ENCODE assay signal across 13 cellular contexts in genomic region chr17:9181640-9182039, GRCh38.
"Had no signal": no experiment of that assay in that cellular context is flagged by ENCODE, and none has a peak within 500 bp of the region (broad histone marks: within the 10 kb centered on the region; RNA-seq: fewer than 3 reads in every experiment).

No MANE protein-coding gene starts in this region.

- H3K4me1 ChIP-seq: foreskin keratinocyte had no signal

- H3K27ac ChIP-seq: foreskin keratinocyte, left ventricle myocardium inferior had no signal

- DNase-seq: activated CD4-positive, alpha-beta memory T cell treated with anti-CD3 and anti-CD28 coated beads for 36 hours; activated CD8-positive, alpha-beta memory T cell treated with anti-CD3 and anti-CD28 coated beads, Interleukin-2, amount 10 ng/mL, durations not matched to agents 7 days and 5 days; activated naive CD4-positive, alpha-beta T cell treated with anti-CD3 and anti-CD28 coated beads, Interleukin-2, amount 10 ng/mL, durations not matched to agents 7 days and 5 days; activated T-cell treated with anti-CD3 and anti-CD28 coated beads, Interleukin-2, amount 50 U/mL, for 1 hour; effector memory CD4-positive, alpha-beta T cell; glutamatergic neuron; left ventricle myocardium inferior; stimulated activated naive CD8-positive, alpha-beta T cell treated with anti-CD3 and anti-CD28 coated beads, Interleukin-15, amount 100 ng/mL, for 72 hours had no signal

- H3K4me1 Mint-ChIP-seq: activated CD8-positive, alpha-beta memory T cell treated with anti-CD3 and anti-CD28 coated beads, Interleukin-2, amount 10 ng/mL, durations not matched to agents 7 days and 5 days; activated naive CD4-positive, alpha-beta T cell treated with anti-CD3 and anti-CD28 coated beads, Interleukin-2, amount 10 ng/mL, durations not matched to agents 7 days and 5 days; stimulated activated naive CD8-positive, alpha-beta T cell treated with anti-CD3 and anti-CD28 coated beads, Interleukin-15, amount 100 ng/mL, for 72 hours had no signal

- ATAC-seq: activated CD8-positive, alpha-beta memory T cell treated with anti-CD3 and anti-CD28 coated beads, Interleukin-2, amount 10 ng/mL, durations not matched to agents 7 days and 5 days; foreskin keratinocyte; sciatic nerve; stimulated activated naive CD8-positive, alpha-beta T cell treated with anti-CD3 and anti-CD28 coated beads, Interleukin-15, amount 100 ng/mL, for 72 hours had no signal

- H3K9me3 ChIP-seq: left ventricle myocardium inferior had no signal

- H3K4me3 Mint-ChIP-seq: activated CD4-positive, alpha-beta memory T cell treated with anti-CD3 and anti-CD28 coated beads for 36 hours; activated CD8-positive, alpha-beta memory T cell treated with anti-CD3 and anti-CD28 coated beads, Interleukin-2, amount 10 ng/mL, durations not matched to agents 7 days and 5 days; activated naive CD4-positive, alpha-beta T cell treated with anti-CD3 and anti-CD28 coated beads, Interleukin-2, amount 10 ng/mL, durations not matched to agents 7 days and 5 days; dendritic cell treated with granulocyte-macrophage colony-stimulating factor and Interleukin-4, amounts not matched to agents 40 ng/mL and 50 ng/mL, for 4 days; nephron; stimulated activated naive CD8-positive, alpha-beta T cell treated with anti-CD3 and anti-CD28 coated beads, Interleukin-15, amount 100 ng/mL, for 72 hours; type B pancreatic cell had no signal

- H3K4me3 ChIP-seq: left ventricle myocardium inferior had no signal

- H3K9me3 Mint-ChIP-seq: activated CD4-positive, alpha-beta memory T cell treated with anti-CD3 and anti-CD28 coated beads for 36 hours; activated naive CD4-positive, alpha-beta T cell treated with anti-CD3 and anti-CD28 coated beads, Interleukin-2, amount 10 ng/mL, durations not matched to agents 7 days and 5 days; dendritic cell treated with granulocyte-macrophage colony-stimulating factor and Interleukin-4, amounts not matched to agents 40 ng/mL and 50 ng/mL, for 4 days; nephron; stimulated activated naive CD8-positive, alpha-beta T cell treated with anti-CD3 and anti-CD28 coated beads, Interleukin-15, amount 100 ng/mL, for 72 hours; type B pancreatic cell had no signal

- H3K36me3 ChIP-seq: left ventricle myocardium inferior had no signal

- H3K27ac Mint-ChIP-seq: activated CD4-positive, alpha-beta memory T cell treated with anti-CD3 and anti-CD28 coated beads for 36 hours; activated CD8-positive, alpha-beta memory T cell treated with anti-CD3 and anti-CD28 coated beads, Interleukin-2, amount 10 ng/mL, durations not matched to agents 7 days and 5 days; activated naive CD4-positive, alpha-beta T cell treated with anti-CD3 and anti-CD28 coated beads, Interleukin-2, amount 10 ng/mL, durations not matched to agents 7 days and 5 days; dendritic cell treated with granulocyte-macrophage colony-stimulating factor and Interleukin-4, amounts not matched to agents 40 ng/mL and 50 ng/mL, for 4 days; nephron; type B pancreatic cell had no signal

- H3K36me3 Mint-ChIP-seq: activated CD4-positive, alpha-beta memory T cell treated with anti-CD3 and anti-CD28 coated beads for 36 hours; activated CD8-positive, alpha-beta memory T cell treated with anti-CD3 and anti-CD28 coated beads, Interleukin-2, amount 10 ng/mL, durations not matched to agents 7 days and 5 days; activated naive CD4-positive, alpha-beta T cell treated with anti-CD3 and anti-CD28 coated beads, Interleukin-2, amount 10 ng/mL, durations not matched to agents 7 days and 5 days; type B pancreatic cell had no signal
